ENCODE assay signal across 25 cellular contexts in the genomic region with DNA sequence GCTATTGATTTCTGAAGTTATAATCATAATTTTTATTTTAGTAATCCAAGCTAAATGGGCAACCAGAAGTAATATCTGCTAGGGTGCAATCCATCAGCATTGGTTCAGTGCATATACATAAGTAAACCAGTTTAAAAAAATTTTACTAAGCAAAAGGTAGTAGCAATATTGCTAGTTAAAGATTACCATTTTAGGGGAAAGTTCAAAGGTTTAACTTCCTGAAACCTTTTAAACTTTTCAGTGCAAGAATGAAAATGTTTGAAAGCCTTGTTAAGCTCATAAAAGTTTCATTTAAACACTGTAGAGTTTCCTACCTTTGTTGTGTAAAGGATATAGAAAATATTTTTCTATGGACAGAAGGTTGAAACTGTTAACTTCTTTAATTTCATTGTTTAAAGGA.
"Had no signal": no experiment of that assay in that cellular context is flagged by ENCODE, and none has a peak within 500 bp of the region (broad histone marks: within the 10 kb centered on the region; RNA-seq: fewer than 3 reads in every experiment).

No MANE protein-coding gene starts in this region.

- H3K79me2 ChIP-seq: parathyroid adenoma had no signal

- H3K36me3 Mint-ChIP-seq: type B pancreatic cell had no signal

- H3K36me3 ChIP-seq: ascending aorta, brain microvascular endothelial cell, WERI-Rb-1 had no signal

- FAIRE-seq: keratinocyte had no signal

- H3K9me3 Mint-ChIP-seq: activated T-helper 17 cell treated with anti-CD3 and anti-CD28 coated beads, Interleukin-2, amount 50 U/mL, for 72 hours; nephron progenitor cell; type B pancreatic cell had no signal

- H3K4me3 Mint-ChIP-seq: activated CD8-positive, alpha-beta T cell treated with anti-CD3 and anti-CD28 coated beads, Interleukin-2, amount 10 ng/mL, durations not matched to agents 7 days and 5 days; activated T-helper 17 cell treated with anti-CD3 and anti-CD28 coated beads, Interleukin-2, amount 50 U/mL, for 72 hours; mesothelial cell of epicardium; nephron progenitor cell; type B pancreatic cell had no signal

- H3K4me1 ChIP-seq: ascending aorta, gastroesophageal sphincter, left lung, parathyroid adenoma, testis, vagina had no signal

- H3K27me3 Mint-ChIP-seq: activated T-helper 17 cell treated with anti-CD3 and anti-CD28 coated beads, Interleukin-2, amount 50 U/mL, for 72 hours; type B pancreatic cell had no signal

- H3K27ac ChIP-seq: ascending aorta, brain microvascular endothelial cell, coronary artery, epithelial cell of prostate, gastroesophageal sphincter, heart left ventricle, left lung, parathyroid adenoma, testis, vagina, WERI-Rb-1 had no signal

- H2AFZ ChIP-seq: parathyroid adenoma had no signal

- H3K27ac Mint-ChIP-seq: activated CD8-positive, alpha-beta T cell treated with anti-CD3 and anti-CD28 coated beads, Interleukin-2, amount 10 ng/mL, durations not matched to agents 7 days and 5 days; activated T-helper 17 cell treated with anti-CD3 and anti-CD28 coated beads, Interleukin-2, amount 50 U/mL, for 72 hours; mesothelial cell of epicardium; nephron progenitor cell; type B pancreatic cell had no signal

- DNase-seq: activated CD4-positive, alpha-beta T cell treated with anti-CD3 and anti-CD28 coated beads, Interleukin-2, amount 50 U/mL, for 1 hour; activated CD4-positive, CD25-positive, alpha-beta regulatory T cell treated with anti-CD3 and anti-CD28 coated beads, Interleukin-2, amount 50 U/mL, for 72 hours; activated CD8-positive, alpha-beta T cell treated with anti-CD3 and anti-CD28 coated beads, Interleukin-2, amount 10 ng/mL, durations not matched to agents 7 days and 5 days; brain microvascular endothelial cell; heart left ventricle; left lung; mammary epithelial cell; nephron progenitor cell; right cardiac atrium; stimulated activated CD4-positive, alpha-beta T cell treated with anti-CD3 and anti-CD28 coated beads, Interleukin-2, amount 100 ng/mL, for 24 hours; stimulated activated naive CD4-positive, alpha-beta T cell; T-helper 1 cell; testis; WERI-Rb-1 had no signal

- H3K9ac ChIP-seq: parathyroid adenoma had no signal

- ATAC-seq: activated CD8-positive, alpha-beta T cell treated with anti-CD3 and anti-CD28 coated beads, Interleukin-2, amount 10 ng/mL, durations not matched to agents 7 days and 5 days; activated naive CD4-positive, alpha-beta T cell treated with anti-CD3 and anti-CD28 coated beads, Interleukin-2, amount 50 U/mL, for 72 hours; activated T-helper 17 cell treated with anti-CD3 and anti-CD28 coated beads, Interleukin-2, amount 50 U/mL, for 72 hours; gastroesophageal sphincter; heart left ventricle; left lung; right cardiac atrium had no signal

- H3K9me3 ChIP-seq: ascending aorta, gastroesophageal sphincter, left lung, testis, vagina had no signal

- H3K27me3 ChIP-seq: ascending aorta, brain microvascular endothelial cell, gastroesophageal sphincter, heart left ventricle, left lung, testis, vagina had no signal

- H3K4me1 Mint-ChIP-seq: activated T-helper 17 cell treated with anti-CD3 and anti-CD28 coated beads, Interleukin-2, amount 50 U/mL, for 72 hours; nephron progenitor cell had no signal

- H3K4me3 ChIP-seq: ascending aorta, coronary artery, gastroesophageal sphincter, heart left ventricle, left lung, testis, vagina had no signal
